In genomic region chr4:16225996-16226815, GRCh38 we compare ENCODE assay signal across 8 cellular contexts.
DNase-seq lines count a peak whose midpoint lies in the region; ATAC-seq and TF ChIP-seq lines count a peak whose summit lies in the region.

Gene TAPT1, minus strand, starts transcription at chr4:16226471. Its CDS starts 14 bp downstream, at chr4:16226457.

- H3K4me3 ChIP-seq in AG10803 (ENCODE audit: low read length) = peak within 1 kb of the TSS; percentile 85

- TF ChIP-seq CTCF in AG10803 (conservative IDR thresholded peaks at IDR 0.05; ENCODE audit: low read length) = no peak

- peak; percentile 71 for ATAC-seq in GM18907 (IDR thresholded peaks at IDR 0.05; ENCODE audit: unreplicated experiment)
- ATAC-seq in HG03108 (IDR thresholded peaks at IDR 0.05; ENCODE audit: unreplicated experiment) = peak; percentile 61

- DNase-seq in AG10803 (ENCODE audit: low read depth) (peak; percentile 67), NOMO-1 (lab: John Stamatoyannopoulos, UW; ENCODE audit: unreplicated experiment in 2 of 2) (peak; percentile 56 to 65), activated T-cell treated with anti-CD3 and anti-CD28 coated beads for 1 hour (ENCODE audit: low read depth) (peak; percentile 64), epidermal melanocyte (ENCODE audit: insufficient read length, low spot score) (peak; percentile 51), middle frontal gyrus (ENCODE audit: extremely low spot score, low spot score) (peak; percentile 66)
- DNase-seq in stimulated activated CD8-positive, alpha-beta memory T cell treated with anti-CD3 and anti-CD28 coated beads, Interleukin-4, amount 100 ng/mL, for 1 hour (ENCODE audit: low read depth in 2 of 2, low spot score in 1 of 2) = peak; percentile 38 to 58

Comparison
In these comparisons a context has a peak if more than half of its experiments do, and no peak if none do; other contexts are left out.
1. Peak in every context shown above with its lines: DNase-seq, ATAC-seq and H3K4me3 ChIP-seq.